In the genomic region with DNA sequence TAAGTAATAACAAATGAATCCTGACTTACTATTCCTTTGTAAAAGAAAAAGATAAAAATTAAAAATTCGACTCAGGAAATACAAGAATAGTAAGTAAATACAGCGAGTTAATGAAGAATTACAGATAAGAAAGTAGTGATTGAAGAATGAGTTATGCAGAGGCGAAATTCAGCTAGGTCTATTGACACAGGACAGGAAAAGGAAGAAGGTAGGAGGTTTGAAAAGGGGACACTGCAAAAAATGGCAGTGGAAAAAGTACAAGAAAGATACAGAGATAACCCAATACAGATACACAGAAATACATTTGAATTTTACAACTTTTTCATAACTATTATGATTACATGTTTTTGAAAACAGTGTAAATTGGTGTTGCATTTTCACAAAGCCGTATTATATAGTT, we compare ENCODE assay signal across 16 cellular contexts.
DNase-seq lines count a peak whose midpoint lies in the region; ATAC-seq and TF ChIP-seq lines count a peak whose summit lies in the region.
"Had no signal": no experiment of that assay in that cellular context is flagged by ENCODE, and none has a peak within 500 bp of the region (broad histone marks: within the 10 kb centered on the region; RNA-seq: fewer than 3 reads in every experiment).

No MANE protein-coding gene starts in this region.

- 0 out of 2 replicates have a peak, but pooled peaks cover 3% of the 10 kb centered on the region for H3K27me3 ChIP-seq in OCI-LY3 (ENCODE audit: low read depth, low read length)
- H3K27me3 ChIP-seq: right atrium auricular region had no signal

- no peaks in the 10 kb centered on the region for H3K36me3 ChIP-seq in OCI-LY3 (replicated peaks; ENCODE audit: low read depth, low read length)
- H3K36me3 ChIP-seq: right atrium auricular region had no signal

- no peaks in the 10 kb centered on the region for H3K27me3 Mint-ChIP-seq in activated naive CD4-positive, alpha-beta T cell treated with anti-CD3 and anti-CD28 coated beads, Interleukin-2, amount 50 U/mL, for 24 hours
- no peaks in the 10 kb centered on the region for H3K27me3 Mint-ChIP-seq in central memory CD8-positive, alpha-beta T cell
- H3K27me3 Mint-ChIP-seq in stimulated activated memory B cell treated with anti-CD40 and anti-IgM and Interleukin-4, amounts not matched to agents 10 μg/mL and 1 μg/mL and 100 μg/mL, for 72 hours, result no peaks in the 10 kb centered on the region
- H3K27me3 Mint-ChIP-seq: activated naive CD4-positive, alpha-beta T cell treated with anti-CD3 and anti-CD28 coated beads, Interleukin-2, amount 10 ng/mL, durations not matched to agents 7 days and 5 days had no signal

- H3K27ac ChIP-seq in OCI-LY3 (ENCODE audit: low read length), result peak overlapping the region; percentile 90
- H3K27ac ChIP-seq: right atrium auricular region, SK-N-MC had no signal

- no peak for TF ChIP-seq CTCF in OCI-LY3 (IDR thresholded peaks at IDR 0.05; ENCODE audit: low read depth, low read length)

- H3K9me3 ChIP-seq in OCI-LY3 (ENCODE audit: insufficient read depth, low read length), result no peaks in the 10 kb centered on the region
- H3K9me3 ChIP-seq: right atrium auricular region had no signal

- no peak for DNase-seq in activated naive CD4-positive, alpha-beta T cell treated with Interleukin-2 at 50 U/mL for 16 hours
- DNase-seq in central memory CD8-positive, alpha-beta T cell (ENCODE audit: low spot score in 2 of 2), result no peak
- no peak for DNase-seq in GOT3 (lab: John Stamatoyannopoulos, UW)
- DNase-seq in medulla oblongata (ENCODE audit: extremely low spot score), result no peak
- DNase-seq: activated naive CD4-positive, alpha-beta T cell treated with anti-CD3 and anti-CD28 coated beads, Interleukin-2, amount 10 ng/mL, durations not matched to agents 7 days and 5 days; DMS 273 treated with DMSO at 0.1 percent for 48 hours; H7; kidney; NCI-H1694 treated with DMSO at 0.1 percent for 48 hours; OCI-M1 had no signal

- peak overlapping the region; percentile 53 for H3K4me3 Mint-ChIP-seq in activated naive CD4-positive, alpha-beta T cell treated with anti-CD3 and anti-CD28 coated beads, Interleukin-2, amount 50 U/mL, for 24 hours
- H3K4me3 Mint-ChIP-seq in central memory CD8-positive, alpha-beta T cell, result peak overlapping the region; percentile 12
- peak overlapping the region; percentile 50 for H3K4me3 Mint-ChIP-seq in stimulated activated memory B cell treated with anti-CD40 and anti-IgM and Interleukin-4, amounts not matched to agents 10 μg/mL and 1 μg/mL and 100 μg/mL, for 72 hours
- H3K4me3 Mint-ChIP-seq: activated naive CD4-positive, alpha-beta T cell treated with anti-CD3 and anti-CD28 coated beads, Interleukin-2, amount 10 ng/mL, durations not matched to agents 7 days and 5 days had no signal

- H3K4me2 ChIP-seq in OCI-LY3 (ENCODE audit: low read length), result peak overlapping the region; percentile 68

- peaks cover 69% of the 10 kb centered on the region for H3K4me1 Mint-ChIP-seq in activated naive CD4-positive, alpha-beta T cell treated with anti-CD3 and anti-CD28 coated beads, Interleukin-2, amount 50 U/mL, for 24 hours
- peaks cover 66% of the 10 kb centered on the region for H3K4me1 Mint-ChIP-seq in central memory CD8-positive, alpha-beta T cell
- peaks cover 85% of the 10 kb centered on the region for H3K4me1 Mint-ChIP-seq in stimulated activated memory B cell treated with anti-CD40 and anti-IgM and Interleukin-4, amounts not matched to agents 10 μg/mL and 1 μg/mL and 100 μg/mL, for 72 hours

- H3K79me2 ChIP-seq in OCI-LY3 (ENCODE audit: low read length), result peaks cover 10% of the 10 kb centered on the region

- peak overlapping the region; percentile 53 for H3K9ac ChIP-seq in OCI-LY3 (ENCODE audit: low read length)

- peaks cover 79% of the 10 kb centered on the region for H3K4me1 ChIP-seq in OCI-LY3 (ENCODE audit: low read length)

- no peak overlapping the region for H2AFZ ChIP-seq in OCI-LY3 (ENCODE audit: low read depth, low read length)

- no peaks in the 10 kb centered on the region for H4K20me1 ChIP-seq in OCI-LY3 (ENCODE audit: insufficient read depth, low read length)

- H3K4me3 ChIP-seq in OCI-LY3 (ENCODE audit: low read length), result peak overlapping the region; percentile 37
- H3K4me3 ChIP-seq: right atrium auricular region, SK-N-MC had no signal

- no peaks in the 10 kb centered on the region for H3K9me3 Mint-ChIP-seq in activated naive CD4-positive, alpha-beta T cell treated with anti-CD3 and anti-CD28 coated beads, Interleukin-2, amount 50 U/mL, for 24 hours
- H3K9me3 Mint-ChIP-seq in central memory CD8-positive, alpha-beta T cell, result no peaks in the 10 kb centered on the region
- no peaks in the 10 kb centered on the region for H3K9me3 Mint-ChIP-seq in stimulated activated memory B cell treated with anti-CD40 and anti-IgM and Interleukin-4, amounts not matched to agents 10 μg/mL and 1 μg/mL and 100 μg/mL, for 72 hours
- H3K9me3 Mint-ChIP-seq: activated naive CD4-positive, alpha-beta T cell treated with anti-CD3 and anti-CD28 coated beads, Interleukin-2, amount 10 ng/mL, durations not matched to agents 7 days and 5 days had no signal

- H3K36me3 Mint-ChIP-seq in activated naive CD4-positive, alpha-beta T cell treated with anti-CD3 and anti-CD28 coated beads, Interleukin-2, amount 50 U/mL, for 24 hours, result peaks cover 8% of the 10 kb centered on the region
- H3K36me3 Mint-ChIP-seq in central memory CD8-positive, alpha-beta T cell (ENCODE audit: insufficient read depth), result no peaks in the 10 kb centered on the region
- no peaks in the 10 kb centered on the region for H3K36me3 Mint-ChIP-seq in stimulated activated memory B cell treated with anti-CD40 and anti-IgM and Interleukin-4, amounts not matched to agents 10 μg/mL and 1 μg/mL and 100 μg/mL, for 72 hours

- ATAC-seq in central memory CD8-positive, alpha-beta T cell (replicated peaks; ENCODE audit: extremely low read depth, poor library complexity, severe bottlenecking), result no peak
- no peak for ATAC-seq in stimulated activated memory B cell treated with anti-CD40 and anti-IgM and Interleukin-4, amounts not matched to agents 10 μg/mL and 1 μg/mL and 100 μg/mL, for 72 hours
- no peak for ATAC-seq in HG03565 (IDR thresholded peaks at IDR 0.05; ENCODE audit: unreplicated experiment)

- peak overlapping the region; percentile 64 for H3K27ac Mint-ChIP-seq in activated naive CD4-positive, alpha-beta T cell treated with anti-CD3 and anti-CD28 coated beads, Interleukin-2, amount 50 U/mL, for 24 hours
- peak overlapping the region; percentile 75 for H3K27ac Mint-ChIP-seq in central memory CD8-positive, alpha-beta T cell (ENCODE audit: low read depth)
- peak overlapping the region; percentile 82 for H3K27ac Mint-ChIP-seq in stimulated activated memory B cell treated with anti-CD40 and anti-IgM and Interleukin-4, amounts not matched to agents 10 μg/mL and 1 μg/mL and 100 μg/mL, for 72 hours
